In genomic region chr5:173733831-173734491, GRCh38 we compare ENCODE assay signal across 14 cellular contexts.
DNase-seq lines count a peak whose midpoint lies in the region; ATAC-seq and FAIRE-seq lines count a peak whose summit lies in the region.
"Had no signal": no experiment of that assay in that cellular context is flagged by ENCODE, and none has a peak within 500 bp of the region (broad histone marks: within the 10 kb centered on the region; RNA-seq: fewer than 3 reads in every experiment).

No MANE protein-coding gene starts in this region.

- no peak overlapping the region for H3K4me3 ChIP-seq in CD8-positive, alpha-beta memory T cell (ENCODE audit: low read length)
- H3K4me3 ChIP-seq: left ventricle myocardium inferior, PC-9, smooth muscle cell had no signal

- peak; percentile 53 for DNase-seq in GM18507 (ENCODE audit: extremely low spot score, insufficient read length, low read depth)
- DNase-seq in myocyte (ENCODE audit: low read depth) = peak; percentile 72
- no peak for DNase-seq in CD8-positive, alpha-beta memory T cell
- DNase-seq in NCI-H2081 treated with DMSO at 0.1 percent for 48 hours (lab: John Stamatoyannopoulos, UW) = no peak
- no peak for DNase-seq in NCI-H1092 (lab: John Stamatoyannopoulos, UW)
- DNase-seq in activated CD8-positive, alpha-beta memory T cell treated with anti-CD3 and anti-CD28 coated beads, Interleukin-2, amount 10 ng/mL, durations not matched to agents 7 days and 5 days = no peak
- DNase-seq: activated CD4-positive, alpha-beta memory T cell treated with anti-CD3 and anti-CD28 coated beads for 36 hours; Calu3; left ventricle myocardium inferior; PC-9; stimulated activated naive CD8-positive, alpha-beta T cell treated with anti-CD3 and anti-CD28 coated beads, Interleukin-15, amount 100 ng/mL, for 72 hours had no signal

- H3K27me3 ChIP-seq in CD8-positive, alpha-beta memory T cell (ENCODE audit: insufficient read depth, low read length, poor library complexity, severe bottlenecking) = no peaks in the 10 kb centered on the region

- no peaks in the 10 kb centered on the region for H3K36me3 Mint-ChIP-seq in CD8-positive, alpha-beta memory T cell
- no peaks in the 10 kb centered on the region for H3K36me3 Mint-ChIP-seq in activated CD8-positive, alpha-beta memory T cell treated with anti-CD3 and anti-CD28 coated beads, Interleukin-2, amount 10 ng/mL, durations not matched to agents 7 days and 5 days
- H3K36me3 Mint-ChIP-seq: activated CD4-positive, alpha-beta memory T cell treated with anti-CD3 and anti-CD28 coated beads for 36 hours had no signal

- no peaks in the 10 kb centered on the region for H3K9me3 ChIP-seq in CD8-positive, alpha-beta memory T cell (ENCODE audit: low read length)
- H3K9me3 ChIP-seq: left ventricle myocardium inferior had no signal

- no peaks in the 10 kb centered on the region for H3K4me1 Mint-ChIP-seq in CD8-positive, alpha-beta memory T cell
- no peaks in the 10 kb centered on the region for H3K4me1 Mint-ChIP-seq in activated CD8-positive, alpha-beta memory T cell treated with anti-CD3 and anti-CD28 coated beads, Interleukin-2, amount 10 ng/mL, durations not matched to agents 7 days and 5 days
- H3K4me1 Mint-ChIP-seq: stimulated activated naive CD8-positive, alpha-beta T cell treated with anti-CD3 and anti-CD28 coated beads, Interleukin-15, amount 100 ng/mL, for 72 hours had no signal

- H3K4me1 ChIP-seq in CD8-positive, alpha-beta memory T cell (ENCODE audit: insufficient read depth, low read length) = no peaks in the 10 kb centered on the region
- H3K4me1 ChIP-seq: left ventricle myocardium inferior had no signal

- no peak overlapping the region for H3K27ac Mint-ChIP-seq in CD8-positive, alpha-beta memory T cell
- no peak overlapping the region for H3K27ac Mint-ChIP-seq in activated CD8-positive, alpha-beta memory T cell treated with anti-CD3 and anti-CD28 coated beads, Interleukin-2, amount 10 ng/mL, durations not matched to agents 7 days and 5 days
- H3K27ac Mint-ChIP-seq: activated CD4-positive, alpha-beta memory T cell treated with anti-CD3 and anti-CD28 coated beads for 36 hours; stimulated activated naive CD8-positive, alpha-beta T cell treated with anti-CD3 and anti-CD28 coated beads, Interleukin-15, amount 100 ng/mL, for 72 hours had no signal

- CTCF ChIA-PET in CD8-positive, alpha-beta memory T cell (lab: Charles Lee) = interaction anchor here (2.0 kb wide), 1 partner anchor 118 kb away, joined by 5 read pairs; no protein-coding TSS in a partner anchor
- CTCF ChIA-PET in activated CD8-positive, alpha-beta memory T cell treated with anti-CD3 and anti-CD28 coated beads, Interleukin-2, amount 10 ng/mL, durations not matched to agents 7 days and 5 days (lab: Charles Lee) = interaction anchor here (1.2 kb wide), 1 partner anchor 11 kb away, joined by 3 read pairs; no protein-coding TSS in a partner anchor

- H3K36me3 ChIP-seq in CD8-positive, alpha-beta memory T cell (ENCODE audit: insufficient read depth, low read length) = no peaks in the 10 kb centered on the region
- H3K36me3 ChIP-seq: left ventricle myocardium inferior had no signal

- H3K27me3 Mint-ChIP-seq in CD8-positive, alpha-beta memory T cell = no peaks in the 10 kb centered on the region
- H3K27me3 Mint-ChIP-seq in activated CD8-positive, alpha-beta memory T cell treated with anti-CD3 and anti-CD28 coated beads, Interleukin-2, amount 10 ng/mL, durations not matched to agents 7 days and 5 days = no peaks in the 10 kb centered on the region
- H3K27me3 Mint-ChIP-seq: activated CD4-positive, alpha-beta memory T cell treated with anti-CD3 and anti-CD28 coated beads for 36 hours; stimulated activated naive CD8-positive, alpha-beta T cell treated with anti-CD3 and anti-CD28 coated beads, Interleukin-15, amount 100 ng/mL, for 72 hours had no signal

- ATAC-seq in GM21447 (IDR thresholded peaks at IDR 0.05; ENCODE audit: unreplicated experiment) (peak; percentile 46), HG03378 (IDR thresholded peaks at IDR 0.05; ENCODE audit: unreplicated experiment) (peak; percentile 48)
- no peak for ATAC-seq in activated CD8-positive, alpha-beta memory T cell treated with anti-CD3 and anti-CD28 coated beads, Interleukin-2, amount 10 ng/mL, durations not matched to agents 7 days and 5 days
- ATAC-seq: stimulated activated naive CD8-positive, alpha-beta T cell treated with anti-CD3 and anti-CD28 coated beads, Interleukin-15, amount 100 ng/mL, for 72 hours had no signal

- POLR2A ChIA-PET in CD8-positive, alpha-beta memory T cell (lab: Charles Lee) = no interaction called here

- H3K9me3 Mint-ChIP-seq in CD8-positive, alpha-beta memory T cell = no peaks in the 10 kb centered on the region
- no peaks in the 10 kb centered on the region for H3K9me3 Mint-ChIP-seq in activated CD8-positive, alpha-beta memory T cell treated with anti-CD3 and anti-CD28 coated beads, Interleukin-2, amount 10 ng/mL, durations not matched to agents 7 days and 5 days (ENCODE audit: low read depth)
- H3K9me3 Mint-ChIP-seq: activated CD4-positive, alpha-beta memory T cell treated with anti-CD3 and anti-CD28 coated beads for 36 hours; stimulated activated naive CD8-positive, alpha-beta T cell treated with anti-CD3 and anti-CD28 coated beads, Interleukin-15, amount 100 ng/mL, for 72 hours had no signal

- peak; percentile 86 for FAIRE-seq in GM18507 (lab: Jason Lieb, UNC)

- H3K4me3 Mint-ChIP-seq in CD8-positive, alpha-beta memory T cell = no peak overlapping the region
- H3K4me3 Mint-ChIP-seq in activated CD8-positive, alpha-beta memory T cell treated with anti-CD3 and anti-CD28 coated beads, Interleukin-2, amount 10 ng/mL, durations not matched to agents 7 days and 5 days = no peak overlapping the region
- H3K4me3 Mint-ChIP-seq: activated CD4-positive, alpha-beta memory T cell treated with anti-CD3 and anti-CD28 coated beads for 36 hours; stimulated activated naive CD8-positive, alpha-beta T cell treated with anti-CD3 and anti-CD28 coated beads, Interleukin-15, amount 100 ng/mL, for 72 hours had no signal

- no peak overlapping the region for H3K27ac ChIP-seq in CD8-positive, alpha-beta memory T cell (ENCODE audit: low read depth, low read length)
- H3K27ac ChIP-seq: left ventricle myocardium inferior, PC-9 had no signal

Comparison
In these comparisons a context has a peak if more than half of its experiments do, and no peak if none do; other contexts are left out.
1. DNase-seq: peak in GM18507 (single experiment) and myocyte (single experiment); none in CD8-positive, alpha-beta memory T cell (0 of 5), NCI-H2081 treated with DMSO at 0.1 percent for 48 hours (single experiment), NCI-H1092 (single experiment) and activated CD8-positive, alpha-beta memory T cell treated with anti-CD3 and anti-CD28 coated beads, Interleukin-2, amount 10 ng/mL, durations not matched to agents 7 days and 5 days (single experiment).